Comparison of ENCODE assay signal across 18 cellular contexts in the genomic region with DNA sequence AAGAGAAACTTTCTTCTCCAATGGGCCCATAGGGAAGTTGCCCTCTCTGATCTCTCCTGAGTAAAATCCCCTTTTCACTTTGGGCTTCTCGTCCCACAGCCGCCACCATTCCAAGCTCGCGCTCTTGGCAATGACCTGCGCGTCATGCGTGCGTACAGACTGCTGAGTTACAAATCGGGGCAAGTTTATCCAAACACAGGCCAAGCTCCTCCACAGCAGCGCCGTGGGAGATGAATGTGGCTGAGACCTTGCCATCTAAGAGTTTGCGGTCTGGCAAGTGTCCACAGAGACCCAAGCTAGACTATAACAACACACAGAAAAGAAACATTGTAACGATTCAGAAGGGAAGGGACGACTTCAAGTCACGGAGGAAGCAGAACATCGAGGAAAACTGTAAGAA.
DNase-seq lines count a peak whose midpoint lies in the region; ATAC-seq and TF ChIP-seq lines count a peak whose summit lies in the region.
"Had no signal": no experiment of that assay in that cellular context is flagged by ENCODE, and none has a peak within 500 bp of the region (broad histone marks: within the 10 kb centered on the region; RNA-seq: fewer than 3 reads in every experiment).

No MANE protein-coding gene starts in this region.

- ATAC-seq in HG03095 (IDR thresholded peaks at IDR 0.05; ENCODE audit: unreplicated experiment) = no peak
- ATAC-seq: activated CD4-positive, CD25-positive, alpha-beta regulatory T cell treated with anti-CD3 and anti-CD28 coated beads, Interleukin-2, amount 50 U/mL, for 24 hours; activated naive CD4-positive, alpha-beta T cell treated with anti-CD3 and anti-CD28 coated beads, Interleukin-2, amount 50 U/mL, for 72 hours; left ventricle myocardium superior had no signal

- no peaks in the 10 kb centered on the region for H3K27me3 ChIP-seq in SJSA1 (replicated peaks)
- H3K27me3 ChIP-seq: brain microvascular endothelial cell had no signal

- peak overlapping the region; percentile 16 for H3K27ac Mint-ChIP-seq in endothelial cell (ENCODE audit: unreplicated experiment)
- H3K27ac Mint-ChIP-seq: stimulated activated naive CD8-positive, alpha-beta T cell treated with anti-CD3 and anti-CD28 coated beads, Interleukin-15, Interleukin-2, amounts not matched to agents 100 ng/mL and 50 ng/mL, for 24 hours had no signal

- no peaks in the 10 kb centered on the region for H3K27me3 Mint-ChIP-seq in endothelial cell (ENCODE audit: unreplicated experiment)
- H3K27me3 Mint-ChIP-seq: stimulated activated naive CD8-positive, alpha-beta T cell treated with anti-CD3 and anti-CD28 coated beads, Interleukin-15, Interleukin-2, amounts not matched to agents 100 ng/mL and 50 ng/mL, for 24 hours had no signal

- peaks cover 5% of the 10 kb centered on the region for H3K36me3 Mint-ChIP-seq in endothelial cell (ENCODE audit: low read depth, unreplicated experiment)
- H3K36me3 Mint-ChIP-seq: activated naive CD4-positive, alpha-beta T cell treated with anti-CD3 and anti-CD28 coated beads, Interleukin-2, amount 50 U/mL, for 72 hours had no signal

- H3K4me3 ChIP-seq in SJSA1 = peak overlapping the region; percentile 3

- TF ChIP-seq CTCF in endothelial cell (IDR thresholded peaks at IDR 0.05; ENCODE audit: unreplicated experiment) = no peak

- peaks cover 14% of the 10 kb centered on the region for H3K4me1 Mint-ChIP-seq in endothelial cell (ENCODE audit: unreplicated experiment)

- DNase-seq in A172 (ENCODE audit: low spot score) = peak; percentile 62
- DNase-seq in SJSA1 (ENCODE audit: low read depth in 1 of 2, low spot score in 2 of 2) = peak; percentile 85 to 92
- no peak for DNase-seq in endothelial cell (ENCODE audit: low spot score)
- DNase-seq in mucosa of gallbladder (ENCODE audit: low spot score) = peak; percentile 31
- no peak for DNase-seq in dermis blood vessel endothelial cell
- no peak for DNase-seq in RKO (ENCODE audit: low spot score)
- no peak for DNase-seq in posterior vena cava (ENCODE audit: low spot score)
- DNase-seq: 8988T; brain microvascular endothelial cell; EL; left ventricle myocardium superior; NCI-H1417 treated with DMSO at 0.1 percent for 48 hours; NCI-H526 treated with DMSO at 0.1 percent for 48 hours; stimulated activated CD4-positive, alpha-beta T cell treated with anti-CD3 and anti-CD28 coated beads, Interleukin-2, amount 100 ng/mL, for 48 hours had no signal

- intact Hi-C loops in posterior vena cava (cut with DNase I) = no loop called here

- no peak overlapping the region for H3K4me3 Mint-ChIP-seq in endothelial cell (ENCODE audit: unreplicated experiment)
- H3K4me3 Mint-ChIP-seq: stimulated activated naive CD8-positive, alpha-beta T cell treated with anti-CD3 and anti-CD28 coated beads, Interleukin-15, Interleukin-2, amounts not matched to agents 100 ng/mL and 50 ng/mL, for 24 hours had no signal

- H3K27ac ChIP-seq in SJSA1 = no peak overlapping the region
- H3K27ac ChIP-seq: brain microvascular endothelial cell had no signal

- H3K36me3 ChIP-seq in SJSA1 = no peaks in the 10 kb centered on the region
- H3K36me3 ChIP-seq: brain microvascular endothelial cell had no signal

- H3K9me3 Mint-ChIP-seq in endothelial cell (ENCODE audit: unreplicated experiment) = no peaks in the 10 kb centered on the region
- H3K9me3 Mint-ChIP-seq: activated naive CD4-positive, alpha-beta T cell treated with anti-CD3 and anti-CD28 coated beads, Interleukin-2, amount 50 U/mL, for 72 hours; stimulated activated naive CD8-positive, alpha-beta T cell treated with anti-CD3 and anti-CD28 coated beads, Interleukin-15, Interleukin-2, amounts not matched to agents 100 ng/mL and 50 ng/mL, for 24 hours had no signal

- H3K4me1 ChIP-seq in SJSA1 (replicated peaks) = peaks cover 23% of the 10 kb centered on the region

- H3K9me3 ChIP-seq in SJSA1 (replicated peaks) = no peaks in the 10 kb centered on the region

Comparison
In these comparisons a context has a peak if more than half of its experiments do, and no peak if none do; other contexts are left out.
1. DNase-seq: peak in A172 (single experiment), SJSA1 (2 of 2) and mucosa of gallbladder (single experiment); none in endothelial cell (single experiment), dermis blood vessel endothelial cell (single experiment), RKO (single experiment) and posterior vena cava (single experiment).